Comparison of ENCODE assay signal across 22 cellular contexts in genomic region chr1:234331511-234331910, GRCh38. TPM values are rescaled to one million over a fixed set of nuclear protein-coding genes. Genes with fewer than 3 reads are reported as not detected.
DNase-seq lines count a peak whose midpoint lies in the region; ATAC-seq, FAIRE-seq and TF ChIP-seq lines count a peak whose summit lies in the region.
"Had no signal": no experiment of that assay in that cellular context is flagged by ENCODE, and none has a peak within 500 bp of the region (broad histone marks: within the 10 kb centered on the region; RNA-seq: fewer than 3 reads in every experiment).

No MANE protein-coding gene starts in this region.

- intact Hi-C loops in lower lobe of right lung (cut with DNase I): no loop called here

- no peaks in the 10 kb centered on the region for H3K36me3 ChIP-seq in bronchial epithelial cell (ENCODE audit: control insufficient read depth, insufficient read depth, low read length)
- H3K36me3 ChIP-seq in lower lobe of right lung: no peaks in the 10 kb centered on the region
- no peaks in the 10 kb centered on the region for H3K36me3 ChIP-seq in right atrium auricular region

- peaks cover under 1% of the 10 kb centered on the region for H3K4me1 ChIP-seq in lower lobe of right lung
- peaks cover 0 to 5% of the 10 kb centered on the region in 2 donors for H3K4me1 ChIP-seq in right atrium auricular region

- peak in 1 of 2 donors; percentile 43 for ATAC-seq in lower lobe of right lung
- no peak for ATAC-seq in HG03025 (IDR thresholded peaks at IDR 0.05; ENCODE audit: low FRiP score, unreplicated experiment)
- ATAC-seq: activated naive CD4-positive, alpha-beta T cell treated with anti-CD3 and anti-CD28 coated beads, Interleukin-2, amount 50 U/mL, for 72 hours; body of pancreas; naive thymus-derived CD8-positive, alpha-beta T cell had no signal

- no peak for TF ChIP-seq CTCF in bronchial epithelial cell (IDR thresholded peaks at IDR 0.05; ENCODE audit: insufficient read depth, low read length, severe bottlenecking)
- no peak for TF ChIP-seq CTCF in lower lobe of right lung (IDR thresholded peaks at IDR 0.05)
- TF ChIP-seq CTCF in right atrium auricular region (IDR thresholded peaks at IDR 0.05): no peak

- H3K27me3 ChIP-seq in bronchial epithelial cell (ENCODE audit: control insufficient read depth, insufficient read depth, low read length) (no peaks in the 10 kb centered on the region), lower lobe of right lung (ENCODE audit: low read depth) (peaks cover 5% of the 10 kb centered on the region), right atrium auricular region (no peaks in the 10 kb centered on the region)
- H3K27me3 ChIP-seq: body of pancreas had no signal

- H3K27ac ChIP-seq in lower lobe of right lung (no peak overlapping the region), right atrium auricular region (no peak overlapping the region)
- H3K27ac ChIP-seq: body of pancreas, KMS-11 had no signal

- H3K4me3 ChIP-seq in bronchial epithelial cell (ENCODE audit: low read depth, low read length) (no peak overlapping the region), lower lobe of right lung (no peak overlapping the region), right atrium auricular region (no peak overlapping the region)
- H3K4me3 ChIP-seq: body of pancreas, smooth muscle cell had no signal

- peak; percentile 17 for DNase-seq in HCEC 1CT
- DNase-seq in NOMO-1 (lab: John Stamatoyannopoulos, UW; ENCODE audit: unreplicated experiment in 2 of 2): peak; percentile 74 to 89
- peak; percentile 67 for DNase-seq in bronchial epithelial cell (ENCODE audit: low read depth)
- DNase-seq in lower lobe of right lung: peak; percentile 59
- no peak for DNase-seq in right atrium auricular region (ENCODE audit: low spot score)
- no peak for DNase-seq in NCI-H510A treated with DMSO at 0.1 percent for 48 hours (lab: John Stamatoyannopoulos, UW)
- DNase-seq: activated CD4-positive, alpha-beta memory T cell treated with anti-CD3 and anti-CD28 coated beads, Interleukin-2, amount 10 ng/mL, durations not matched to agents 7 days and 5 days; activated T-cell treated with anti-CD3 and anti-CD28 coated beads, Interleukin-2, amount 50 U/mL, for 48 hours; body of pancreas; H9; kidney; naive thymus-derived CD8-positive, alpha-beta T cell; NCI-H1436; NCI-H2171; NCI-H748 treated with DMSO at 0.1 percent for 48 hours; RPMI8226; stimulated activated CD4-positive, alpha-beta T cell treated with anti-CD3 and anti-CD28 coated beads, Interleukin-4, amount 100 ng/mL, for 24 hours had no signal

- H3K9me3 ChIP-seq in lower lobe of right lung (peaks cover 5% of the 10 kb centered on the region), right atrium auricular region (peaks cover 0 to 9% of the 10 kb centered on the region in 2 donors)
- H3K9me3 ChIP-seq: body of pancreas had no signal

- no peak for FAIRE-seq in bronchial epithelial cell (lab: Jason Lieb, UNC)
- FAIRE-seq: kidney, urothelium cell line had no signal

RNA-seq across cellular contexts. Expression of gene COA6, which starts 41.7 kb away (rescaled TPM):
- 29.7 and 48.3 TPM in 2 replicates for total RNA-seq in bronchial epithelial cell
- 29.7 TPM for total RNA-seq in lower lobe of right lung
- total RNA-seq in right atrium auricular region: 10 to 100 TPM; 23.1 to 36.4 TPM

Comparison
In these comparisons a context has a peak if more than half of its experiments do, and no peak if none do; other contexts are left out.
1. DNase-seq: peak in HCEC 1CT (single experiment), NOMO-1 (2 of 2), bronchial epithelial cell (single experiment) and lower lobe of right lung (single experiment); none in right atrium auricular region (single experiment) and NCI-H510A treated with DMSO at 0.1 percent for 48 hours (single experiment).